Comparison of ENCODE assay signal across 16 cellular contexts in genomic region chr16:3274490-3274889, GRCh38. TPM values are rescaled to one million over a fixed set of nuclear protein-coding genes. Genes with fewer than 3 reads are reported as not detected.
A peak's percentile ranks its signal among the peaks of the same experiment; 100 is the strongest.
DNase-seq lines count a peak whose midpoint lies in the region; ATAC-seq and TF ChIP-seq lines count a peak whose summit lies in the region.
"Had no signal": no experiment of that assay in that cellular context is flagged by ENCODE, and none has a peak within 500 bp of the region (broad histone marks: within the 10 kb centered on the region; RNA-seq: fewer than 3 reads in every experiment).

No MANE protein-coding gene starts in this region.

- H3K9me2 ChIP-seq in Karpas-422 (replicated peaks; ENCODE audit: insufficient read depth, low read length), result no peaks in the 10 kb centered on the region

- H3K9me3 Mint-ChIP-seq in WTC11, result peaks cover 35% of the 10 kb centered on the region
- H3K9me3 Mint-ChIP-seq: HFFc6 had no signal

- DNase-seq in A673 (ENCODE audit: low spot score) (peak; percentile 34), Karpas-422 (peak; percentile 83), WTC11 (ENCODE audit: low spot score) (no peak), iPS-NIHi7 (ENCODE audit: extremely low spot score) (no peak), sigmoid colon (no peak), mucosa of descending colon (no peak)
- DNase-seq: activated T-cell treated with anti-CD3 and anti-CD28 coated beads, Interleukin-2, amount 50 U/mL, for 24 hours; anterior cingulate cortex; effector memory CD4-positive, alpha-beta T cell; GDM1; HFFc6; left ventricle myocardium superior; NCI-H345 had no signal

- no peaks in the 10 kb centered on the region for H3K36me3 Mint-ChIP-seq in WTC11

- peak; percentile 67 for ATAC-seq in WTC11
- no peak for ATAC-seq in mucosa of descending colon
- ATAC-seq: activated CD4-positive, CD25-positive, alpha-beta regulatory T cell treated with anti-CD3 and anti-CD28 coated beads, Interleukin-2, amount 50 U/mL, for 24 hours; left ventricle myocardium superior had no signal

- H3K4me3 Mint-ChIP-seq in WTC11, result no peak overlapping the region
- H3K4me3 Mint-ChIP-seq: activated T-cell treated with anti-CD3 and anti-CD28 coated beads, Interleukin-2, amount 50 U/mL, for 24 hours; HFFc6 had no signal

- H3K27ac ChIP-seq in A673 (ENCODE audit: low read depth, low read length, poor library complexity, severe bottlenecking) (no peak overlapping the region), Karpas-422 (ENCODE audit: low read length) (peak overlapping the region; percentile 56), sigmoid colon (no peak overlapping the region)
- H3K27ac ChIP-seq: SJSA1 had no signal

- H3K9ac ChIP-seq in Karpas-422 (ENCODE audit: low read length), result no peak overlapping the region

- H3K4me1 Mint-ChIP-seq in WTC11, result 0 out of 2 replicates have a peak, but pooled peaks cover 4% of the 10 kb centered on the region

- no peaks in the 10 kb centered on the region for H3K9me3 ChIP-seq in A673 (ENCODE audit: low read depth, low read length, poor library complexity, severe bottlenecking)
- H3K9me3 ChIP-seq in Karpas-422 (ENCODE audit: low read length), result no peaks in the 10 kb centered on the region
- H3K9me3 ChIP-seq in sigmoid colon, result no peaks in the 10 kb centered on the region
- no peaks in the 10 kb centered on the region for H3K9me3 ChIP-seq in mucosa of descending colon
- H3K9me3 ChIP-seq: SJSA1 had no signal

- peak overlapping the region; percentile 31; the same call in 1 of the 2 replicates for H2AFZ ChIP-seq in Karpas-422 (ENCODE audit: low read length)

- peak overlapping the region; percentile 42 for H3K4me2 ChIP-seq in Karpas-422 (ENCODE audit: low read depth, low read length, poor library complexity, severe bottlenecking)

- TF ChIP-seq EP300 in sigmoid colon (IDR thresholded peaks at IDR 0.05), result no peak

- TF ChIP-seq POLR2A in sigmoid colon (IDR thresholded peaks at IDR 0.05), result no peak

- H3K36me3 ChIP-seq in A673 (ENCODE audit: insufficient read depth, low read length, poor library complexity, severe bottlenecking) (no peaks in the 10 kb centered on the region), Karpas-422 (ENCODE audit: insufficient read depth, low read length) (no peaks in the 10 kb centered on the region), sigmoid colon (no peaks in the 10 kb centered on the region), mucosa of descending colon (ENCODE audit: low read depth) (no peaks in the 10 kb centered on the region)
- H3K36me3 ChIP-seq: SJSA1 had no signal

- no peaks in the 10 kb centered on the region for H3K79me2 ChIP-seq in Karpas-422 (ENCODE audit: low read length)

- intact Hi-C loops in A673 (cut with micrococcal nuclease; ENCODE audit: unreplicated experiment) (no loop called here), sigmoid colon (cut with DNase I) (no loop called here), mucosa of descending colon (cut with DNase I, micrococcal nuclease) (no loop called here)

- H3K27me3 Mint-ChIP-seq in WTC11 (ENCODE audit: low read depth), result peaks cover 30% of the 10 kb centered on the region

- TF ChIP-seq CTCF in A673 (conservative IDR thresholded peaks at IDR 0.05; ENCODE audit: low read depth, low read length) (no peak), WTC11 (IDR thresholded peaks at IDR 0.05) (no peak), sigmoid colon (IDR thresholded peaks at IDR 0.05) (no peak), mucosa of descending colon (IDR thresholded peaks at IDR 0.05) (no peak)

- POLR2A ChIA-PET in A673 (lab: Charles Lee; ENCODE audit: low non-redundant PET), result no interaction called here
- POLR2A ChIA-PET in WTC11 (lab: Charles Lee), result no interaction called here

- CTCF ChIA-PET in A673 (lab: Charles Lee), result no interaction called here
- CTCF ChIA-PET in WTC11 (lab: Charles Lee), result interaction anchor here (1.2 kb wide), 1 partner anchor 8 kb away, joined by 4 read pairs; no protein-coding TSS in a partner anchor

- H3K4me3 ChIP-seq in A673 (ENCODE audit: low read depth, low read length, poor library complexity, severe bottlenecking) (no peak overlapping the region), Karpas-422 (ENCODE audit: low read length) (no peak overlapping the region), sigmoid colon (no peak overlapping the region), mucosa of descending colon (no peak overlapping the region)
- H3K4me3 ChIP-seq: SJSA1 had no signal

- WGBS in sigmoid colon, 2 donors, result 56 to 64% methylated on average over 4 of the region's 4 CpGs

- BruUV-seq in A673 (replicated peaks; lab: Mats Ljungman, UMichigan), result no TSS peak

- H4K20me1 ChIP-seq in Karpas-422 (ENCODE audit: insufficient read depth, low read depth, low read length), result no peaks in the 10 kb centered on the region

- H3K27me3 ChIP-seq in A673 (replicated peaks; ENCODE audit: insufficient read depth, low read depth, low read length, poor library complexity), result peaks cover 16% of the 10 kb centered on the region
- no peaks in the 10 kb centered on the region for H3K27me3 ChIP-seq in Karpas-422 (ENCODE audit: low read length)
- H3K27me3 ChIP-seq in sigmoid colon, result no peaks in the 10 kb centered on the region

- no peak overlapping the region for H3K27ac Mint-ChIP-seq in WTC11
- H3K27ac Mint-ChIP-seq: activated T-cell treated with anti-CD3 and anti-CD28 coated beads, Interleukin-2, amount 50 U/mL, for 24 hours; HFFc6 had no signal

- H3K4me1 ChIP-seq in A673 (ENCODE audit: insufficient read depth, low read length, poor library complexity, severe bottlenecking) (peaks cover 3% of the 10 kb centered on the region), Karpas-422 (ENCODE audit: low read length) (peaks cover 23% of the 10 kb centered on the region), sigmoid colon (no peaks in the 10 kb centered on the region), mucosa of descending colon (ENCODE audit: low read depth) (no peaks in the 10 kb centered on the region)
- H3K4me1 ChIP-seq: SJSA1 had no signal

TF ChIP-seq in WTC11, 78 proteins besides CTCF, POLR2A, EP300 and RAD21 (continues in another document):
- TF ChIP-seq CREM (CRISPR knock-in tag; IDR thresholded peaks at IDR 0.05), result no peak
- no peak for TF ChIP-seq AFF4 (CRISPR knock-in tag; IDR thresholded peaks at IDR 0.05; ENCODE audit: borderline replicate concordance)

RNA-seq across cellular contexts. Expression of gene ZNF263, which starts 8.8 kb away (rescaled TPM):
- total RNA-seq in A673 (2021) (30.0 and 34.8 TPM in 2 replicates), WTC11 (2021) (24.9 to 29.5 TPM (median 27.8 TPM) in 3 replicates), sigmoid colon (10 to 100 TPM; 27.5 to 51.3 (median 33.4) TPM), mucosa of descending colon (10 to 100 TPM; 20.6 to 24.6 (median 21.0) TPM)
- total RNA-seq in Karpas-422 (2014; rRNA removed; shearing (Covaris generic); ENCODE audit: low replicate concordance), result 26.6 and 45.7 TPM in 2 replicates
- polyA plus RNA-seq in sigmoid colon, result 10 to 100 TPM in 2 of 3 donors, 1 to 10 TPM in 1; 9.7 to 17.2 (median 15.0) TPM

RNA-seq across cellular contexts. Expression of gene MEFV, which starts 18.1 kb away (rescaled TPM):
- total RNA-seq in A673 (2021) (not detected in 2 replicates), WTC11 (2021) (0.09 to 0.21 TPM (median 0.14 TPM) in 3 replicates), sigmoid colon (1 to 10 TPM; 1.2 to 2.9 (median 2.1) TPM), mucosa of descending colon (1 to 10 TPM in 2 of 3 donors, under 1 TPM in 1; 0.61 to 2.2 (median 1.6) TPM)
- total RNA-seq in Karpas-422 (2014; rRNA removed; shearing (Covaris generic); ENCODE audit: low replicate concordance), result not detected in 2 replicates
- polyA plus RNA-seq in sigmoid colon, result under 1 TPM; 0.60 to 0.92 (median 0.85) TPM
- total RNA-seq: SJSA1 had no signal
- polyA plus RNA-seq: neural cell had no signal

RNA-seq across cellular contexts. Expression of gene TIGD7, which starts 30.7 kb away (rescaled TPM):
- total RNA-seq in A673 (2021), result 5.7 and 7.9 TPM in 2 replicates
- total RNA-seq in Karpas-422 (2014; rRNA removed; shearing (Covaris generic); ENCODE audit: low replicate concordance), result 2.8 and 4.1 TPM in 2 replicates
- total RNA-seq in WTC11 (2021), result 5.3 to 7.4 TPM (median 7.0 TPM) in 3 replicates
- 10 to 100 TPM in 1 of 4 donors, 1 to 10 TPM in 3; 3.5 to 12.8 (median 6.3) TPM for total RNA-seq in sigmoid colon
- 1 to 10 TPM; 1.2 to 4.2 (median 2.8) TPM for polyA plus RNA-seq in sigmoid colon
- total RNA-seq in mucosa of descending colon, result 1 to 10 TPM; 1.6 to 7.5 (median 3.3) TPM

RNA-seq across cellular contexts. Expression of gene ZNF75A, which starts 30.8 kb away (rescaled TPM):
- 40.9 and 44.5 TPM in 2 replicates for total RNA-seq in A673 (2021)
- total RNA-seq in Karpas-422 (2014; rRNA removed; shearing (Covaris generic); ENCODE audit: low replicate concordance), result 22.0 and 26.1 TPM in 2 replicates
- 21.8 to 31.5 TPM (median 23.5 TPM) in 3 replicates for total RNA-seq in WTC11 (2021)
- total RNA-seq in sigmoid colon, result 10 to 100 TPM; 26.6 to 32.8 (median 27.7) TPM
- polyA plus RNA-seq in sigmoid colon, result 10 to 100 TPM in 1 of 3 donors, 1 to 10 TPM in 2; 6.7 to 17.0 (median 9.6) TPM
- total RNA-seq in mucosa of descending colon, result 10 to 100 TPM; 19.0 to 33.1 (median 30.8) TPM

RNA-seq across cellular contexts. Expression of gene ZNF200, which starts 39.5 kb away (rescaled TPM):
- total RNA-seq in A673 (2021) (10.8 and 13.0 TPM in 2 replicates), WTC11 (2021) (6.8 to 9.7 TPM (median 7.2 TPM) in 3 replicates), sigmoid colon (1 to 10 TPM; 5.5 to 6.8 (median 6.2) TPM), mucosa of descending colon (1 to 10 TPM; 6.6 to 8.0 (median 8.0) TPM)
- total RNA-seq in Karpas-422 (2014; rRNA removed; shearing (Covaris generic); ENCODE audit: low replicate concordance), result 8.5 and 12.1 TPM in 2 replicates
- polyA plus RNA-seq in sigmoid colon, result 1 to 10 TPM; 2.8 to 4.9 (median 3.0) TPM

Comparison
In these comparisons a context has a peak if more than half of its experiments do, and no peak if none do; other contexts are left out.
1. DNase-seq: peak in A673 (single experiment) and Karpas-422 (single experiment); none in WTC11 (single experiment), iPS-NIHi7 (single experiment), sigmoid colon (single experiment) and mucosa of descending colon (0 of 3).